ENCODE assay signal across 8 cellular contexts in the genomic region with DNA sequence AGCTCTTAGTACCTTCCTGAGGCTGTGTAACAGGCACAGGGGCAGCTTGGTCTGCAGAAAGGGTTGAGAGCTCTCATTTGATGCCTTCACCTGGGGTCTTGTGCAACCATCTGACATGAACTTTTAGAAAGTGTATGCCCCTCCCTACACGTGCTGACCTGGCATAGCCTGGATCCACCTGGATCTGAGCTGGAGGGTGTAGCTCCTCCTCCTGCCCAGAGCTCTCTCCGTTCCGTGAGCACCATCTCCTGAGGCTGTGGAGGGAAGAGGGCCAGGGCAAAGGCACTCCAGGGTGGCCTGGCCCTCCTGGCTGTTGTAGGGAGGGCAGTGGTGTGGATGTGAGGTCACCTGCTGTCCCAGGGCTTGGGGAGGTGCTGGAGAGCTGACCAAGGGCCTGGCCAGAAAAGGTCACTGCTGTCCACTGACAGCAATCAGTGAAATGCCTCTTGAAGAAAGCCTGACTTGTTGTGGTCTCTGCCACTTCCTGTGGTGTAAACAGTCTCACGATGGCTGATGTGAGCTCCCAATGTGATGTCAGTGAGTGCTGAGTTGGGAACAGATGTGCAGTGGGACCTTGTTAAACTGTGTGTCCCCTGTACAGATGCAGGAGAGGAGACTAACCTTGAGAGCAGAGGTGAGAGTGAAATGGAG. TPM values are rescaled to one million over a fixed set of nuclear protein-coding genes. Genes with fewer than 3 reads are reported as not detected.
DNase-seq lines count a peak whose midpoint lies in the region; ATAC-seq and TF ChIP-seq lines count a peak whose summit lies in the region.

No MANE protein-coding gene starts in this region.

- H3K4me3 ChIP-seq in OCI-LY7 (ENCODE audit: low read depth, low read length, poor library complexity, severe bottlenecking), result peak overlapping the region; percentile 64

- BruUV-seq in OCI-LY7 (replicated peaks; lab: Mats Ljungman, UMichigan), result TSS peak; percentile 51

- H3K4me1 ChIP-seq in OCI-LY7 (ENCODE audit: insufficient read depth, low read length, poor library complexity, severe bottlenecking), result peaks cover 46% of the 10 kb centered on the region

- H3K4me2 ChIP-seq in OCI-LY7 (ENCODE audit: low read length), result peak overlapping the region; percentile 85

- H3K79me2 ChIP-seq in OCI-LY7 (ENCODE audit: insufficient read depth, low read depth, low read length), result no peaks in the 10 kb centered on the region

- TF ChIP-seq CTCF in GM10266 (IDR thresholded peaks at IDR 0.05; ENCODE audit: control insufficient read depth, insufficient read depth, low read depth, missing control alignments) (peak; percentile 7), OCI-LY7 (conservative IDR thresholded peaks at IDR 0.05; ENCODE audit: low read length) (no peak)

- H3K9me2 ChIP-seq in OCI-LY7 (ENCODE audit: insufficient read depth, low read length), result no peaks in the 10 kb centered on the region

- peak overlapping the region; percentile 81 for H3K27ac ChIP-seq in OCI-LY7 (ENCODE audit: low read depth, low read length, poor library complexity, severe bottlenecking)

- H2AFZ ChIP-seq in OCI-LY7 (ENCODE audit: low read length), result peak overlapping the region; percentile 83; the same call in 1 of the 2 replicates

- no peaks in the 10 kb centered on the region for H3K36me3 ChIP-seq in OCI-LY7 (ENCODE audit: insufficient read depth, low read length)

- intact Hi-C loops in OCI-LY7 (cut with micrococcal nuclease; ENCODE audit: unreplicated experiment), result loop anchor here (1.0 kb wide), 1 partner anchor 133 kb away; a partner anchor contains a TSS

- CTCF ChIA-PET in OCI-LY7 (lab: Charles Lee; ENCODE audit: unreplicated experiment), result interaction anchor here (0.5 to 1.8 kb wide), 16 partner anchors 8 to 306 kb away, joined by 3 to 13 read pairs (median 4); no protein-coding TSS in a partner anchor

- DNase-seq in GM10266 (ENCODE audit: extremely low spot score) (peak; percentile 69), OCI-LY7 (ENCODE audit: low spot score) (peak; percentile 80), kidney tubule cell (ENCODE audit: low spot score) (peak; percentile 13), hippocampal formation (lab: John Stamatoyannopoulos, UW) (no peak), ureter (ENCODE audit: low spot score) (no peak), DMS79 treated with DMSO at 0.1 percent for 48 hours (lab: John Stamatoyannopoulos, UW) (no peak)

- POLR2A ChIA-PET in OCI-LY7 (lab: Charles Lee), result interaction anchor here (0.6 to 4.3 kb wide), 17 partner anchors 8 to 1502 kb away, joined by 3 to 36 read pairs (median 4); a partner anchor contains a TSS

- no peaks in the 10 kb centered on the region for H4K20me1 ChIP-seq in OCI-LY7 (ENCODE audit: insufficient read depth, low read length)

- ATAC-seq in GM21381 (IDR thresholded peaks at IDR 0.05; ENCODE audit: unreplicated experiment), result peak; percentile 37
- ATAC-seq in GM21737 (IDR thresholded peaks at IDR 0.05; ENCODE audit: unreplicated experiment), result no peak

- no peaks in the 10 kb centered on the region for H3K9me3 ChIP-seq in OCI-LY7 (ENCODE audit: low read length)

RNA-seq across cellular contexts. Expression of a gene that starts 23.0 kb away (rescaled TPM):
- 1.4 and 1.7 TPM in 2 replicates for total RNA-seq in OCI-LY7 (2014; rRNA removed; shearing (Covaris generic))
- total RNA-seq in OCI-LY7 (2022) (2.7 and 2.9 TPM in 2 replicates), ureter (0.23 TPM)

Comparison
In these comparisons a context has a peak if more than half of its experiments do, and no peak if none do; other contexts are left out.
1. DNase-seq: peak in GM10266 (single experiment), OCI-LY7 (single experiment) and kidney tubule cell (single experiment); none in hippocampal formation (0 of 2), ureter (single experiment) and DMS79 treated with DMSO at 0.1 percent for 48 hours (single experiment).